8 cellular contexts compared by ENCODE assay signal in genomic region chr2:3223080-3223923, GRCh38.
DNase-seq lines count a peak whose midpoint lies in the region; ATAC-seq and TF ChIP-seq lines count a peak whose summit lies in the region.

No MANE protein-coding gene starts in this region.

- no peak overlapping the region for H3K4me3 Mint-ChIP-seq in WTC11

- DNase-seq in activated CD4-positive, alpha-beta T cell treated with anti-CD3 and anti-CD28 coated beads for 1 hour: peak; percentile 14
- DNase-seq in dermis blood vessel endothelial cell (peak; percentile 53), NCI-H2171 treated with DMSO at 0.1 percent for 48 hours (lab: John Stamatoyannopoulos, UW) (no peak), WTC11 (ENCODE audit: low spot score) (no peak), NCI-H2171 (lab: John Stamatoyannopoulos, UW) (no peak)
- DNase-seq in stimulated activated CD4-positive, alpha-beta T cell treated with anti-CD3 and anti-CD28 coated beads, TNF-alpha, amount 100 ng/mL, for 4 hours (ENCODE audit: low read depth in 3 of 3): peak; percentile 46 to 68 (median 61)

- ATAC-seq in GM18508 (IDR thresholded peaks at IDR 0.05; ENCODE audit: insufficient read depth, unreplicated experiment) (peak; percentile 93), HG02885 (IDR thresholded peaks at IDR 0.05; ENCODE audit: poor library complexity, unreplicated experiment) (peak; percentile 97), WTC11 (no peak)

- peaks cover 5% of the 10 kb centered on the region for H3K4me1 Mint-ChIP-seq in WTC11

- peaks cover 51% of the 10 kb centered on the region for H3K9me3 Mint-ChIP-seq in WTC11

- H3K36me3 Mint-ChIP-seq in WTC11: peaks cover 34% of the 10 kb centered on the region

- POLR2A ChIA-PET in WTC11 (lab: Charles Lee): no interaction called here

- CTCF ChIA-PET in WTC11 (lab: Charles Lee): no interaction called here

- H3K27ac Mint-ChIP-seq in WTC11: no peak overlapping the region

- no peak for TF ChIP-seq CTCF in WTC11 (IDR thresholded peaks at IDR 0.05)

- peaks cover 3% of the 10 kb centered on the region for H3K27me3 Mint-ChIP-seq in WTC11 (ENCODE audit: low read depth)

TF ChIP-seq in WTC11, 78 proteins besides CTCF, POLR2A, EP300 and RAD21:
- TF ChIP-seq TEAD1 (CRISPR knock-in tag; IDR thresholded peaks at IDR 0.05) (no peak), NFYB (CRISPR knock-in tag; conservative IDR thresholded peaks at IDR 0.05; ENCODE audit: low read depth) (no peak), SMAD3 (CRISPR knock-in tag; IDR thresholded peaks at IDR 0.05; ENCODE audit: borderline replicate concordance) (no peak), FOXP4 (CRISPR knock-in tag; IDR thresholded peaks at IDR 0.05) (no peak), ATF6 (CRISPR knock-in tag; IDR thresholded peaks at IDR 0.05) (no peak), ZBTB21 (CRISPR knock-in tag; IDR thresholded peaks at IDR 0.05; ENCODE audit: borderline replicate concordance) (no peak), ZNF219 (CRISPR knock-in tag; IDR thresholded peaks at IDR 0.05; ENCODE audit: borderline replicate concordance) (no peak), ELF4 (CRISPR knock-in tag; IDR thresholded peaks at IDR 0.05; ENCODE audit: low read depth) (no peak), ZNF232 (CRISPR knock-in tag; IDR thresholded peaks at IDR 0.05) (no peak), PRRX2 (CRISPR knock-in tag; IDR thresholded peaks at IDR 0.05) (no peak), PRDM15 (CRISPR knock-in tag; IDR thresholded peaks at IDR 0.05) (no peak), MYBL2 (CRISPR knock-in tag; IDR thresholded peaks at IDR 0.05) (no peak), MXD4 (CRISPR knock-in tag; IDR thresholded peaks at IDR 0.05; ENCODE audit: borderline replicate concordance) (no peak), JAZF1 (CRISPR knock-in tag; IDR thresholded peaks at IDR 0.05) (no peak), OVOL2 (CRISPR knock-in tag; IDR thresholded peaks at IDR 0.05; ENCODE audit: borderline replicate concordance) (no peak), FOXK1 (CRISPR knock-in tag; IDR thresholded peaks at IDR 0.05) (no peak)
- TF ChIP-seq, protein P1, sequence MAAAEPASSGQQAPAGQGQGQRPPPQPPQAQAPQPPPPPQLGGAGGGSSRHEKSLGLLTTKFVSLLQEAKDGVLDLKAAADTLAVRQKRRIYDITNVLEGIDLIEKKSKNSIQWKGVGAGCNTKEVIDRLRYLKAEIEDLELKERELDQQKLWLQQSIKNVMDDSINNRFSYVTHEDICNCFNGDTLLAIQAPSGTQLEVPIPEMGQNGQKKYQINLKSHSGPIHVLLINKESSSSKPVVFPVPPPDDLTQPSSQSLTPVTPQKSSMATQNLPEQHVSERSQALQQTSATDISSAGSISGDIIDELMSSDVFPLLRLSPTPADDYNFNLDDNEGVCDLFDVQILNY (CRISPR knock-in tag; IDR thresholded peaks at IDR 0.05): no peak
- TF ChIP-seq, protein P2, sequence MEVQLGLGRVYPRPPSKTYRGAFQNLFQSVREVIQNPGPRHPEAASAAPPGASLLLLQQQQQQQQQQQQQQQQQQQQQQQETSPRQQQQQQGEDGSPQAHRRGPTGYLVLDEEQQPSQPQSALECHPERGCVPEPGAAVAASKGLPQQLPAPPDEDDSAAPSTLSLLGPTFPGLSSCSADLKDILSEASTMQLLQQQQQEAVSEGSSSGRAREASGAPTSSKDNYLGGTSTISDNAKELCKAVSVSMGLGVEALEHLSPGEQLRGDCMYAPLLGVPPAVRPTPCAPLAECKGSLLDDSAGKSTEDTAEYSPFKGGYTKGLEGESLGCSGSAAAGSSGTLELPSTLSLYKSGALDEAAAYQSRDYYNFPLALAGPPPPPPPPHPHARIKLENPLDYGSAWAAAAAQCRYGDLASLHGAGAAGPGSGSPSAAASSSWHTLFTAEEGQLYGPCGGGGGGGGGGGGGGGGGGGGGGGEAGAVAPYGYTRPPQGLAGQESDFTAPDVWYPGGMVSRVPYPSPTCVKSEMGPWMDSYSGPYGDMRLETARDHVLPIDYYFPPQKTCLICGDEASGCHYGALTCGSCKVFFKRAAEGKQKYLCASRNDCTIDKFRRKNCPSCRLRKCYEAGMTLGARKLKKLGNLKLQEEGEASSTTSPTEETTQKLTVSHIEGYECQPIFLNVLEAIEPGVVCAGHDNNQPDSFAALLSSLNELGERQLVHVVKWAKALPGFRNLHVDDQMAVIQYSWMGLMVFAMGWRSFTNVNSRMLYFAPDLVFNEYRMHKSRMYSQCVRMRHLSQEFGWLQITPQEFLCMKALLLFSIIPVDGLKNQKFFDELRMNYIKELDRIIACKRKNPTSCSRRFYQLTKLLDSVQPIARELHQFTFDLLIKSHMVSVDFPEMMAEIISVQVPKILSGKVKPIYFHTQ (CRISPR knock-in tag; IDR thresholded peaks at IDR 0.05): no peak
TF ChIP-seq in WTC11: peak in this region for 0.

Comparison
In these comparisons a context has a peak if more than half of its experiments do, and no peak if none do; other contexts are left out.
1. DNase-seq: peak in activated CD4-positive, alpha-beta T cell treated with anti-CD3 and anti-CD28 coated beads for 1 hour (single experiment), dermis blood vessel endothelial cell (single experiment) and stimulated activated CD4-positive, alpha-beta T cell treated with anti-CD3 and anti-CD28 coated beads, TNF-alpha, amount 100 ng/mL, for 4 hours (3 of 3); none in NCI-H2171 treated with DMSO at 0.1 percent for 48 hours (single experiment), WTC11 (single experiment) and NCI-H2171 (single experiment).